In genomic region chr17:18858567-18859245, GRCh38 we compare ENCODE assay signal across 8 cellular contexts. TPM values are rescaled to one million over a fixed set of nuclear protein-coding genes. Genes with fewer than 3 reads are reported as not detected.
DNase-seq lines count a peak whose midpoint lies in the region; ATAC-seq, FAIRE-seq and TF ChIP-seq lines count a peak whose summit lies in the region.

No MANE protein-coding gene starts in this region.

- TF ChIP-seq POLR2A in GM12892 (IDR thresholded peaks at IDR 0.05; ENCODE audit: low read depth, low read length) = no peak
- no peak for TF ChIP-seq POLR2A in sigmoid colon (IDR thresholded peaks at IDR 0.05)
- TF ChIP-seq POLR2A in erythroblast (IDR thresholded peaks at IDR 0.05; ENCODE audit: low read length) = no peak

- 7 to 17% methylated on average over 12 of the region's 12 CpGs for WGBS in sigmoid colon, 2 donors

- no peak for TF ChIP-seq EP300 in sigmoid colon (IDR thresholded peaks at IDR 0.05)

- ATAC-seq in GM19351 (IDR thresholded peaks at IDR 0.05; ENCODE audit: unreplicated experiment) (no peak), GM21825 (IDR thresholded peaks at IDR 0.05; ENCODE audit: unreplicated experiment) (no peak)

- no peaks in the 10 kb centered on the region for H3K9me3 ChIP-seq in SK-N-MC (ENCODE audit: low read depth, low read length)
- H3K9me3 ChIP-seq in sigmoid colon = no peaks in the 10 kb centered on the region

- peak; percentile 17 for FAIRE-seq in GM12892 (lab: Jason Lieb, UNC)

- DNase-seq in GM12892 (ENCODE audit: insufficient read length) (no peak), SK-N-MC (ENCODE audit: low read depth, low spot score) (no peak), fibroblast of pulmonary artery (ENCODE audit: low read depth) (no peak), sigmoid colon (no peak), SHP77 (lab: John Stamatoyannopoulos, UW) (no peak), erythroblast (lab: John Stamatoyannopoulos, UW) (no peak)

- H3K27me3 ChIP-seq in sigmoid colon = no peaks in the 10 kb centered on the region

- H3K9ac ChIP-seq in SK-N-MC (ENCODE audit: insufficient read length) = peak overlapping the region; percentile 85

- H3K4me3 ChIP-seq in SK-N-MC (peak overlapping the region; percentile 92), fibroblast of pulmonary artery (replicated peaks; ENCODE audit: low read depth, low read length) (peak overlapping the region; percentile 67), sigmoid colon (peak overlapping the region; percentile 71 to 97 (median 82))

- H3K27ac ChIP-seq in SK-N-MC (peak overlapping the region; percentile 67; the same call in 1 of the 2 replicates), sigmoid colon (peak overlapping the region; percentile 94 to 97 (median 96))

- intact Hi-C loops in sigmoid colon (cut with DNase I) = no loop called here

- no peak for TF ChIP-seq CTCF in fibroblast of pulmonary artery (IDR thresholded peaks at IDR 0.05; ENCODE audit: low read length, missing control alignments)
- no peak for TF ChIP-seq CTCF in sigmoid colon (IDR thresholded peaks at IDR 0.05)

- H3K36me3 ChIP-seq in SK-N-MC (ENCODE audit: insufficient read depth, low read length) (no peaks in the 10 kb centered on the region), sigmoid colon (no peaks in the 10 kb centered on the region)

- H3K4me1 ChIP-seq in sigmoid colon = peaks cover 0 to 41% (median 25%) of the 10 kb centered on the region in 4 donors

RNA-seq across cellular contexts. Expression of gene PRPSAP2, which starts 0.8 kb away (rescaled TPM):
- polyA plus RNA-seq in GM12892 (2012; ENCODE audit: missing spikeins) = 74.4 TPM
- total RNA-seq in sigmoid colon = 10 to 100 TPM; 23.6 to 45.7 (median 33.2) TPM
- 10 to 100 TPM; 25.7 to 30.0 (median 28.2) TPM for polyA plus RNA-seq in sigmoid colon
